In the genomic region with DNA sequence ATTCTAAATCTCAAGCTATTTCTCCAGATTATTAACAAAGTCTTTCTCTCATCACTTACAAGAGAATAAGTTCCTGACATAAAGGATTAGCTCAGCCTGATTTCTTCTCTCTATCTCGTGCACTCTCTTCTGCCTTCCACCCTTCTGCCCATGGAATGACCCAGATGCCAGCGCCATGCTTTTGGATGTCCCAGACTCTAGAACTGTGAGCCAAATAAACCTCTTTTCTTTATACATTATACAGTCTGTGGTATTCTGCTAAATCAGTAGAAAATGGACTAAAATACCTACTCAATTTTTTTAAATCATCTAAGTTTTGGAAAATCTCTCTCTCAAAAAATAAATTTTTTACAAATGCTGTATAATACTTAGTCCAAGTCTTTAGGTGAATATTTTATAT, we compare ENCODE assay signal across 8 cellular contexts.
"Had no signal": no experiment of that assay in that cellular context is flagged by ENCODE, and none has a peak within 500 bp of the region (broad histone marks: within the 10 kb centered on the region; RNA-seq: fewer than 3 reads in every experiment).

No MANE protein-coding gene starts in this region.

- DNase-seq: GDM1, GF-D8 had no signal

- H3K4me3 ChIP-seq: GM12878 had no signal

- FAIRE-seq: G401.6, GM12878, GM12891, GM12892, GM18507, GM19239 had no signal

- ATAC-seq: GM12878 had no signal
